Comparison of ENCODE assay signal across 8 cellular contexts in genomic region chr2:41736105-41736567, GRCh38.
DNase-seq lines count a peak whose midpoint lies in the region; ATAC-seq, FAIRE-seq and TF ChIP-seq lines count a peak whose summit lies in the region.

No MANE protein-coding gene starts in this region.

- no peak for TF ChIP-seq CTCF in HepG2 (CRISPR knock-in tag; IDR thresholded peaks at IDR 0.05)

- H3K36me3 ChIP-seq in effector memory CD4-positive, alpha-beta T cell (ENCODE audit: control insufficient read depth, insufficient read depth, low read length), result no peaks in the 10 kb centered on the region
- H3K36me3 ChIP-seq in HepG2 (replicated peaks in 1 of 2; ENCODE audit: control insufficient read depth in 1 of 2, insufficient read depth in 2 of 2, low read length in 2 of 2), result no peaks in the 10 kb centered on the region

- CTCF ChIA-PET in HepG2 (lab: Yijun Ruan, JAX; ENCODE audit: low intra/inter-chr PET ratio, low total read pairs), result no interaction called here

- no peak for TF ChIP-seq RAD21 in HepG2 (CRISPR knock-in tag; IDR thresholded peaks at IDR 0.05)

- no peak overlapping the region for H3K4me2 ChIP-seq in HepG2 (ENCODE audit: low read depth, low read length)

- H3K27me3 ChIP-seq in effector memory CD4-positive, alpha-beta T cell (replicated peaks; ENCODE audit: control insufficient read depth, insufficient read depth, low read length, poor library complexity, severe bottlenecking), result peaks cover 2% of the 10 kb centered on the region
- H3K27me3 ChIP-seq in HepG2 (ENCODE audit: control insufficient read depth in 1 of 2, insufficient read depth in 2 of 2, low read length in 2 of 2), result 0 out of 5 replicates have a peak, but pooled peaks cover 0 to 6% of the 10 kb centered on the region in 2 experiments

- H3K4me1 ChIP-seq in effector memory CD4-positive, alpha-beta T cell (ENCODE audit: control insufficient read depth, insufficient read depth, low read length, poor library complexity, severe bottlenecking), result no peaks in the 10 kb centered on the region
- H3K4me1 ChIP-seq in HepG2 (ENCODE audit: insufficient read depth, low read length), result no peaks in the 10 kb centered on the region

- H3K4me3 ChIP-seq in effector memory CD4-positive, alpha-beta T cell (ENCODE audit: insufficient read depth, low read depth, low read length, poor library complexity, severe bottlenecking), result no peak overlapping the region
- H3K4me3 ChIP-seq in HepG2 (replicated peaks in 1 of 3; ENCODE audit: insufficient read depth in 1 of 3, low read depth in 2 of 3, low read length in 3 of 3), result no peak overlapping the region

- no peaks in the 10 kb centered on the region for H3K9me3 ChIP-seq in effector memory CD4-positive, alpha-beta T cell (ENCODE audit: control insufficient read depth, low read length)
- H3K9me3 ChIP-seq in HepG2 (ENCODE audit: low read length), result no peaks in the 10 kb centered on the region

- no peak for TF ChIP-seq POLR2A in HepG2 (IDR thresholded peaks at IDR 0.05; ENCODE audit: insufficient read depth in 1 of 2, low read depth in 2 of 2, low read length in 2 of 2)

- H4K20me1 ChIP-seq in HepG2 (ENCODE audit: insufficient read depth, low read length), result no peaks in the 10 kb centered on the region

- WGBS in HepG2 (ENCODE audit: low lambda C conversion rate), result 6% methylated on average over 5 of the region's 5 CpGs

- POLR2A ChIA-PET in HepG2 (lab: Yijun Ruan, JAX), result no interaction called here

- H3K27ac ChIP-seq in effector memory CD4-positive, alpha-beta T cell (ENCODE audit: insufficient read depth, low read length, poor library complexity, severe bottlenecking), result no peak overlapping the region
- no peak overlapping the region for H3K27ac ChIP-seq in HepG2 (ENCODE audit: extremely low read length, insufficient read depth, low read length)

- TF ChIP-seq EP300 in HepG2 (IDR thresholded peaks at IDR 0.05; ENCODE audit: low read depth in 2 of 2, low read length in 2 of 2), result no peak
- no peak for TF ChIP-seq EP300 in HepG2 (CRISPR knock-in tag; IDR thresholded peaks at IDR 0.05; ENCODE audit: borderline replicate concordance)

- FAIRE-seq in HepG2 (lab: Jason Lieb, UNC), result no peak

- in situ Hi-C loops in HepG2 (cut with HindIII; ENCODE audit: extremely low pct_ligation_motif_present, low pct_unique_long_range_greater_than_20kb), result no loop called here

- BruUV-seq in HepG2 (replicated peaks; lab: Mats Ljungman, UMichigan), result no TSS peak

- ATAC-seq in GM18868 (IDR thresholded peaks at IDR 0.05; ENCODE audit: unreplicated experiment) (peak; percentile 97), HG02763 (IDR thresholded peaks at IDR 0.05; ENCODE audit: unreplicated experiment) (peak; percentile 90), HepG2 (no peak)

- no peaks in the 10 kb centered on the region for H3K79me2 ChIP-seq in HepG2 (ENCODE audit: insufficient read depth, low read length)

- peak; percentile 79 for DNase-seq in NCI-H2107 treated with DMSO at 0.1 percent for 48 hours (lab: John Stamatoyannopoulos, UW; ENCODE audit: unreplicated experiment)
- peak; percentile 95 for DNase-seq in myocyte (ENCODE audit: low read depth)
- DNase-seq in dedifferentiated amniotic fluid mesenchymal stem cell (ENCODE audit: extremely low spot score), result no peak
- DNase-seq in effector memory CD4-positive, alpha-beta T cell, result no peak
- no peak for DNase-seq in activated CD4-positive, alpha-beta T cell treated with anti-CD3 and anti-CD28 coated beads, Interleukin-2, amount 50 U/mL, for 48 hours
- no peak for DNase-seq in HepG2 (ENCODE audit: low spot score)

- no peak overlapping the region for H3K9ac ChIP-seq in HepG2 (ENCODE audit: insufficient read depth, low read depth, low read length)

- intact Hi-C loops in HepG2 (cut with micrococcal nuclease; ENCODE audit: unreplicated experiment), result no loop called here

- H2AFZ ChIP-seq in HepG2 (ENCODE audit: low read length), result no peak overlapping the region

TF ChIP-seq in HepG2, 621 proteins besides CTCF, POLR2A, EP300 and RAD21:
- TF ChIP-seq ZNF253 (CRISPR knock-in tag; IDR thresholded peaks at IDR 0.05; ENCODE audit: borderline replicate concordance) (no peak), ZFAT (CRISPR knock-in tag; conservative IDR thresholded peaks at IDR 0.05) (no peak), ZNF17 (CRISPR knock-in tag; IDR thresholded peaks at IDR 0.05) (no peak)

Comparison
In these comparisons a context has a peak if more than half of its experiments do, and no peak if none do; other contexts are left out.
1. DNase-seq: peak in NCI-H2107 treated with DMSO at 0.1 percent for 48 hours (single experiment) and myocyte (single experiment); none in dedifferentiated amniotic fluid mesenchymal stem cell (single experiment), effector memory CD4-positive, alpha-beta T cell (0 of 3), activated CD4-positive, alpha-beta T cell treated with anti-CD3 and anti-CD28 coated beads, Interleukin-2, amount 50 U/mL, for 48 hours (0 of 2) and HepG2 (single experiment).